In the genomic region with DNA sequence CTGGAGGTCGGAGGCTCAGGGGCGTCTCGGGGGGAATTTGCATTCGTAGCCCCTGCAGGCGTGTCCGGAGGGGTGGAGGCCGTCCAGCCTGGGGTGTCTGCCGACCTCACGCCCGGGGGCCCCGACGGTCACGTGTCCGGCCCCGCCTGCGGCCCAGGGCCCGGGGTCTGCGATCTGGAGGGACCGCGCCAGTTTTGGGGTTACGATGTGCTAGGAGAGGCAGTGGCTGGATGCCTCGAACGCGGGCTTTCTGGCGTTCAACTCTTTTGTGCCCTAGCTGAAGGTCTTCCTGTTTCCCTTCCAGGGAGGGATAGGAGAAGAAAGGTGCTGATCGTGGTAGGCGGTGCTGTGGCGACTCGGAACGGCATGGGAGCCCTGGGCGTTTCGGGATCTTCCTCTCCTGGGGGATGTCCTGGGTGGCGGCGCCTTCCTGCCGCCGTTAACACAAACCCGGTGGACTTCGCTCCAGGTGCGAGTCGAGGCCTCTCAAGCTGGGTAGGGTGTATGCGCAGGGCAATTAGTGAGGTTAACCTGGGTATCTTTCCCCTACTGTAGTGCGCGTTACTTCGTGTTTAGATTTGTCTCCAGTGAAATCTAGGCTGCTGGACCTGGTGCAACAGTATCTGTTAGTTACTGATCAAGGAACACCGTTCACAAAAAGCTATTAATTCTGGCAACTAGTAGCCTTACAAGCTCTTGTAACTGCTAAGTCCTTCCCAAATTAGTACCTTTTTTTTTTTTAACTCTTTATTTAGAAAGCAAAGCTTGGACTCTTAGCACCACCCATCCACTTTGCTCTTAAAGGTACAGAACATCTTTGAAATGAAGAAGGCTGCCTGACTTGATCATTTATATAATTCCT, we compare ENCODE assay signal across 1 cellular context.
A peak's percentile ranks its signal among the peaks of the same experiment; 100 is the strongest.
TF ChIP-seq lines count a peak whose summit lies in the region.

No MANE protein-coding gene starts in this region.

TF ChIP-seq in HepG2, 621 proteins besides CTCF, POLR2A, EP300 and RAD21 (continued from another document and continues in another):
- TF ChIP-seq FUBP1 (CRISPR knock-in tag; IDR thresholded peaks at IDR 0.05; ENCODE audit: borderline replicate concordance) (no peak), HNRNPH1 (optimal IDR thresholded peaks at IDR 0.05; ENCODE audit: low read depth, low read length) (no peak), NFYB (CRISPR knock-in tag; IDR thresholded peaks at IDR 0.05) (no peak), SSRP1 (CRISPR knock-in tag; IDR thresholded peaks at IDR 0.05) (no peak), SRF (IDR thresholded peaks at IDR 0.05; ENCODE audit: low read depth, low read length) (no peak), ZNF543 (CRISPR knock-in tag; IDR thresholded peaks at IDR 0.05) (no peak), ZSCAN9 (CRISPR knock-in tag; IDR thresholded peaks at IDR 0.05; ENCODE audit: borderline replicate concordance) (0 out of 2 replicates have a peak, but pooled peaks have one; percentile 14), TSC22D2 (CRISPR knock-in tag; IDR thresholded peaks at IDR 0.05; ENCODE audit: borderline replicate concordance) (no peak), ZNF333 (CRISPR knock-in tag; IDR thresholded peaks at IDR 0.05; ENCODE audit: borderline replicate concordance) (no peak; the same call in 1 of the 2 replicates), MTA1 (CRISPR knock-in tag; IDR thresholded peaks at IDR 0.05; ENCODE audit: borderline replicate concordance) (peak; percentile 48; the same call in 1 of the 2 replicates), ZNF878 (CRISPR knock-in tag; IDR thresholded peaks at IDR 0.05) (no peak), SETDB1 (CRISPR knock-in tag; IDR thresholded peaks at IDR 0.05; ENCODE audit: borderline replicate concordance) (no peak), ZSCAN20 (CRISPR knock-in tag; IDR thresholded peaks at IDR 0.05; ENCODE audit: borderline replicate concordance) (no peak), ZNF768 (CRISPR knock-in tag; IDR thresholded peaks at IDR 0.05) (no peak; the same call in 1 of the 2 replicates), ZNF737 (CRISPR knock-in tag; IDR thresholded peaks at IDR 0.05; ENCODE audit: borderline replicate concordance) (no peak), ADNP (CRISPR knock-in tag; IDR thresholded peaks at IDR 0.05) (no peak), DNMT1 (CRISPR knock-in tag; IDR thresholded peaks at IDR 0.05) (no peak), CHCHD3 (CRISPR knock-in tag; IDR thresholded peaks at IDR 0.05) (no peak; the same call in 1 of the 2 replicates), KLF16 (CRISPR knock-in tag; IDR thresholded peaks at IDR 0.05) (no peak; a peak in 2 of 4 replicates), CBFB (CRISPR knock-in tag; IDR thresholded peaks at IDR 0.05) (no peak; the same call in none of the 2 replicates), ZNF138 (CRISPR knock-in tag; IDR thresholded peaks at IDR 0.05; ENCODE audit: low read depth) (no peak), ZNF570 (CRISPR knock-in tag; IDR thresholded peaks at IDR 0.05; ENCODE audit: borderline replicate concordance) (peak; percentile 73; the same call in 1 of the 2 replicates), KMT2A (CRISPR knock-in tag; IDR thresholded peaks at IDR 0.05) (0 out of 2 replicates have a peak, but pooled peaks have one; percentile 28), ZFP36 (IDR thresholded peaks at IDR 0.05; ENCODE audit: borderline replicate concordance, low read depth, low read length, partially characterized antibody) (no peak), SKIL (CRISPR knock-in tag; IDR thresholded peaks at IDR 0.05; ENCODE audit: borderline replicate concordance) (0 out of 2 replicates have a peak, but pooled peaks have one; percentile 35), FOSL2 (CRISPR knock-in tag; IDR thresholded peaks at IDR 0.05) (0 out of 2 replicates have a peak, but pooled peaks have one; percentile 13), ZNF563 (CRISPR knock-in tag; IDR thresholded peaks at IDR 0.05) (0 out of 2 replicates have a peak, but pooled peaks have one; percentile 68), JUND (CRISPR knock-in tag; IDR thresholded peaks at IDR 0.05) (no peak; the same call in 1 of the 2 replicates), ZSCAN25 (CRISPR knock-in tag; IDR thresholded peaks at IDR 0.05) (peak; percentile 7; the same call in 1 of the 2 replicates), USF2 (IDR thresholded peaks at IDR 0.05; ENCODE audit: low read depth, low read length) (no peak), USF2 (CRISPR knock-in tag; IDR thresholded peaks at IDR 0.05; ENCODE audit: borderline replicate concordance) (peak; percentile 85; the same call in 1 of the 2 replicates), ZKSCAN8 (CRISPR knock-in tag; IDR thresholded peaks at IDR 0.05; ENCODE audit: borderline replicate concordance) (peak; percentile 20; the same call in 1 of the 2 replicates), NFKBIZ (CRISPR knock-in tag; IDR thresholded peaks at IDR 0.05) (no peak; the same call in 1 of the 2 replicates), ZNF749 (CRISPR knock-in tag; IDR thresholded peaks at IDR 0.05; ENCODE audit: borderline replicate concordance) (0 out of 2 replicates have a peak, but pooled peaks have one; percentile 28), JDP2 (CRISPR knock-in tag; IDR thresholded peaks at IDR 0.05; ENCODE audit: borderline replicate concordance) (no peak), ZNF253 (CRISPR knock-in tag; IDR thresholded peaks at IDR 0.05; ENCODE audit: borderline replicate concordance) (peak; percentile 27; the same call in 1 of the 2 replicates), KLF11 (CRISPR knock-in tag; IDR thresholded peaks at IDR 0.05) (no peak)
- TF ChIP-seq, protein P1, sequence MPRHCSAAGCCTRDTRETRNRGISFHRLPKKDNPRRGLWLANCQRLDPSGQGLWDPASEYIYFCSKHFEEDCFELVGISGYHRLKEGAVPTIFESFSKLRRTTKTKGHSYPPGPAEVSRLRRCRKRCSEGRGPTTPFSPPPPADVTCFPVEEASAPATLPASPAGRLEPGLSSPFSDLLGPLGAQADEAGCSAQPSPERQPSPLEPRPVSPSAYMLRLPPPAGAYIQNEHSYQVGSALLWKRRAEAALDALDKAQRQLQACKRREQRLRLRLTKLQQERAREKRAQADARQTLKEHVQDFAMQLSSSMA (CRISPR knock-in tag; IDR thresholded peaks at IDR 0.05) = no peak
- TF ChIP-seq, protein P2, sequence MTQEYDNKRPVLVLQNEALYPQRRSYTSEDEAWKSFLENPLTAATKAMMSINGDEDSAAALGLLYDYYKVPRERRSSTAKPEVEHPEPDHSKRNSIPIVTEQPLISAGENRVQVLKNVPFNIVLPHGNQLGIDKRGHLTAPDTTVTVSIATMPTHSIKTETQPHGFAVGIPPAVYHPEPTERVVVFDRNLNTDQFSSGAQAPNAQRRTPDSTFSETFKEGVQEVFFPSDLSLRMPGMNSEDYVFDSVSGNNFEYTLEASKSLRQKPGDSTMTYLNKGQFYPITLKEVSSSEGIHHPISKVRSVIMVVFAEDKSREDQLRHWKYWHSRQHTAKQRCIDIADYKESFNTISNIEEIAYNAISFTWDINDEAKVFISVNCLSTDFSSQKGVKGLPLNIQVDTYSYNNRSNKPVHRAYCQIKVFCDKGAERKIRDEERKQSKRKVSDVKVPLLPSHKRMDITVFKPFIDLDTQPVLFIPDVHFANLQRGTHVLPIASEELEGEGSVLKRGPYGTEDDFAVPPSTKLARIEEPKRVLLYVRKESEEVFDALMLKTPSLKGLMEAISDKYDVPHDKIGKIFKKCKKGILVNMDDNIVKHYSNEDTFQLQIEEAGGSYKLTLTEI (CRISPR knock-in tag; conservative IDR thresholded peaks at IDR 0.05) = no peak
- TF ChIP-seq, protein P3, sequence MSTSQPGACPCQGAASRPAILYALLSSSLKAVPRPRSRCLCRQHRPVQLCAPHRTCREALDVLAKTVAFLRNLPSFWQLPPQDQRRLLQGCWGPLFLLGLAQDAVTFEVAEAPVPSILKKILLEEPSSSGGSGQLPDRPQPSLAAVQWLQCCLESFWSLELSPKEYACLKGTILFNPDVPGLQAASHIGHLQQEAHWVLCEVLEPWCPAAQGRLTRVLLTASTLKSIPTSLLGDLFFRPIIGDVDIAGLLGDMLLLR (CRISPR knock-in tag; IDR thresholded peaks at IDR 0.05) = no peak
- TF ChIP-seq, protein P4, sequence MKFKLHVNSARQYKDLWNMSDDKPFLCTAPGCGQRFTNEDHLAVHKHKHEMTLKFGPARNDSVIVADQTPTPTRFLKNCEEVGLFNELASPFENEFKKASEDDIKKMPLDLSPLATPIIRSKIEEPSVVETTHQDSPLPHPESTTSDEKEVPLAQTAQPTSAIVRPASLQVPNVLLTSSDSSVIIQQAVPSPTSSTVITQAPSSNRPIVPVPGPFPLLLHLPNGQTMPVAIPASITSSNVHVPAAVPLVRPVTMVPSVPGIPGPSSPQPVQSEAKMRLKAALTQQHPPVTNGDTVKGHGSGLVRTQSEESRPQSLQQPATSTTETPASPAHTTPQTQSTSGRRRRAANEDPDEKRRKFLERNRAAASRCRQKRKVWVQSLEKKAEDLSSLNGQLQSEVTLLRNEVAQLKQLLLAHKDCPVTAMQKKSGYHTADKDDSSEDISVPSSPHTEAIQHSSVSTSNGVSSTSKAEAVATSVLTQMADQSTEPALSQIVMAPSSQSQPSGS (CRISPR knock-in tag; IDR thresholded peaks at IDR 0.05) = no peak; the same call in 1 of the 2 replicates
- TF ChIP-seq, protein P5, sequence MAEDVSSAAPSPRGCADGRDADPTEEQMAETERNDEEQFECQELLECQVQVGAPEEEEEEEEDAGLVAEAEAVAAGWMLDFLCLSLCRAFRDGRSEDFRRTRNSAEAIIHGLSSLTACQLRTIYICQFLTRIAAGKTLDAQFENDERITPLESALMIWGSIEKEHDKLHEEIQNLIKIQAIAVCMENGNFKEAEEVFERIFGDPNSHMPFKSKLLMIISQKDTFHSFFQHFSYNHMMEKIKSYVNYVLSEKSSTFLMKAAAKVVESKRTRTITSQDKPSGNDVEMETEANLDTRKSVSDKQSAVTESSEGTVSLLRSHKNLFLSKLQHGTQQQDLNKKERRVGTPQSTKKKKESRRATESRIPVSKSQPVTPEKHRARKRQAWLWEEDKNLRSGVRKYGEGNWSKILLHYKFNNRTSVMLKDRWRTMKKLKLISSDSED (CRISPR knock-in tag; IDR thresholded peaks at IDR 0.05) = no peak; the same call in 1 of the 2 replicates
- TF ChIP-seq, protein P6, sequence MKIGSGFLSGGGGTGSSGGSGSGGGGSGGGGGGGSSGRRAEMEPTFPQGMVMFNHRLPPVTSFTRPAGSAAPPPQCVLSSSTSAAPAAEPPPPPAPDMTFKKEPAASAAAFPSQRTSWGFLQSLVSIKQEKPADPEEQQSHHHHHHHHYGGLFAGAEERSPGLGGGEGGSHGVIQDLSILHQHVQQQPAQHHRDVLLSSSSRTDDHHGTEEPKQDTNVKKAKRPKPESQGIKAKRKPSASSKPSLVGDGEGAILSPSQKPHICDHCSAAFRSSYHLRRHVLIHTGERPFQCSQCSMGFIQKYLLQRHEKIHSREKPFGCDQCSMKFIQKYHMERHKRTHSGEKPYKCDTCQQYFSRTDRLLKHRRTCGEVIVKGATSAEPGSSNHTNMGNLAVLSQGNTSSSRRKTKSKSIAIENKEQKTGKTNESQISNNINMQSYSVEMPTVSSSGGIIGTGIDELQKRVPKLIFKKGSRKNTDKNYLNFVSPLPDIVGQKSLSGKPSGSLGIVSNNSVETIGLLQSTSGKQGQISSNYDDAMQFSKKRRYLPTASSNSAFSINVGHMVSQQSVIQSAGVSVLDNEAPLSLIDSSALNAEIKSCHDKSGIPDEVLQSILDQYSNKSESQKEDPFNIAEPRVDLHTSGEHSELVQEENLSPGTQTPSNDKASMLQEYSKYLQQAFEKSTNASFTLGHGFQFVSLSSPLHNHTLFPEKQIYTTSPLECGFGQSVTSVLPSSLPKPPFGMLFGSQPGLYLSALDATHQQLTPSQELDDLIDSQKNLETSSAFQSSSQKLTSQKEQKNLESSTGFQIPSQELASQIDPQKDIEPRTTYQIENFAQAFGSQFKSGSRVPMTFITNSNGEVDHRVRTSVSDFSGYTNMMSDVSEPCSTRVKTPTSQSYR (CRISPR knock-in tag; IDR thresholded peaks at IDR 0.05; ENCODE audit: borderline replicate concordance) = no peak; the same call in 1 of the 2 replicates
